Comparison of ENCODE assay signal across 23 cellular contexts in the genomic region with DNA sequence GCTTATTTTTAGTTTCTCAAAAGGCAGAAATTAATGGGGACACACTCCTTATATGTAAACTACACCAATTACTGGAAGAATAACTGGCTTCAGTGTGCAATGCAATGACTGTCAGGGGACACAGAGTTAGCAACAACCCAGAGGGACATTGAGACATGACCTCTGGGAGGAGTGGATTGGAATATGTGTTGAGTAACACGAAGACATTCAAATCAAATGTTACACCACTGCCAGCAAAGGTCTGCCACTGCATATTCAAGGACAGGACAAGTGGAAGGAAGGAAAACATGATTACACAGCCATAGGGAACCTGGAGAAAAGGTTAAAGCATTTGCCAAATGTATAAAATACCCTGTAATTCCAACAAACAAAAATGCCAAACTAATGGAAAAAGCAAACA.
"Had no signal": no experiment of that assay in that cellular context is flagged by ENCODE, and none has a peak within 500 bp of the region (broad histone marks: within the 10 kb centered on the region; RNA-seq: fewer than 3 reads in every experiment).

No MANE protein-coding gene starts in this region.

- ATAC-seq: activated CD8-positive, alpha-beta T cell treated with anti-CD3 and anti-CD28 coated beads for 36 hours; PC-3 had no signal

- H3K4me1 ChIP-seq: ascending aorta had no signal

- H3K9me3 ChIP-seq: ascending aorta had no signal

- H3K27ac ChIP-seq: ascending aorta, cardiac muscle cell, Peyer's patch had no signal

- H3K36me3 ChIP-seq: ascending aorta, cardiac muscle cell, Peyer's patch had no signal

- H3K4me3 ChIP-seq: ascending aorta, cardiac muscle cell, Peyer's patch had no signal

- DNase-seq: activated CD4-positive, alpha-beta T cell treated with anti-CD3 and anti-CD28 coated beads, Interleukin-2, amount 10 ng/mL, durations not matched to agents 24 days and 14 days; activated CD4-positive, alpha-beta T cell treated with anti-CD3 and anti-CD28 coated beads, Interleukin-2, amount 50 U/mL, for 4 hours; activated CD8-positive, alpha-beta T cell treated with anti-CD3 and anti-CD28 coated beads for 36 hours; activated gamma-delta T cell; activated naive CD4-positive, alpha-beta T cell treated with Interleukin-2 at 50 U/mL for 16 hours; activated naive CD8-positive, alpha-beta T cell treated with anti-CD3 and anti-CD28 coated beads, Interleukin-2, amount 10 ng/mL, durations not matched to agents 7 days and 5 days; activated T-cell treated with anti-CD3 and anti-CD28 coated beads, Interleukin-2, amount 50 U/mL, for 24 hours; amygdala; Karpas-422; KBM-7; NCI-H1105; NCI-H1417 treated with DMSO at 0.1 percent for 48 hours; NCI-H187 treated with DMSO at 0.1 percent for 48 hours; NCI-H2081; NCI-H2171 treated with DMSO at 0.1 percent for 48 hours; NCI-H226; NCI-H446 treated with DMSO at 0.1 percent for 48 hours; NCI-H524; PC-3; Peyer's patch; RPMI8226 had no signal

- H3K27me3 ChIP-seq: ascending aorta, cardiac muscle cell, Peyer's patch had no signal
